9 cellular contexts compared by ENCODE assay signal in genomic region chr3:175346573-175347356, GRCh38.
DNase-seq lines count a peak whose midpoint lies in the region; ATAC-seq and TF ChIP-seq lines count a peak whose summit lies in the region.
"Had no signal": no experiment of that assay in that cellular context is flagged by ENCODE, and none has a peak within 500 bp of the region (broad histone marks: within the 10 kb centered on the region; RNA-seq: fewer than 3 reads in every experiment).

No MANE protein-coding gene starts in this region.

- WGBS in lung, 2 donors, result 68 to 82% methylated on average over 8 of the region's 8 CpGs

- no peak overlapping the region for H3K27ac ChIP-seq in lung (ENCODE audit: low read depth in 1 of 2, low read length in 1 of 2)

- DNase-seq in AG10803 (ENCODE audit: low read depth), result peak; percentile 87
- peak; percentile 46 for DNase-seq in NCI-H1092 (lab: John Stamatoyannopoulos, UW)
- DNase-seq in brain pericyte (ENCODE audit: low read depth, low spot score), result peak; percentile 55
- DNase-seq in lung (ENCODE audit: low spot score), result peak; percentile 64
- DNase-seq in activated CD4-positive, alpha-beta T cell treated with anti-CD3 and anti-CD28 coated beads for 48 hours, result no peak
- DNase-seq: T-helper 1 cell had no signal

- no peaks in the 10 kb centered on the region for H3K9me3 ChIP-seq in lung (ENCODE audit: control insufficient read depth in 2 of 2, insufficient read depth in 1 of 2, low read length in 1 of 2)

- no peaks in the 10 kb centered on the region for H3K27me3 ChIP-seq in lung (ENCODE audit: control insufficient read depth, insufficient read depth)

- ATAC-seq in lung (ENCODE audit: insufficient read depth, low FRiP score) (peak; percentile 82), GM18870 (IDR thresholded peaks at IDR 0.05; ENCODE audit: unreplicated experiment) (no peak), GM21390 (IDR thresholded peaks at IDR 0.05; ENCODE audit: unreplicated experiment) (no peak), GM21526 (IDR thresholded peaks at IDR 0.05; ENCODE audit: low FRiP score, unreplicated experiment) (no peak)

- H3K36me3 ChIP-seq in lung (ENCODE audit: control insufficient read depth in 2 of 2, insufficient read depth in 2 of 2, low read length in 2 of 2), result no peaks in the 10 kb centered on the region

- no peak overlapping the region for H3K4me3 ChIP-seq in AG10803 (ENCODE audit: low read length)
- no peak overlapping the region for H3K4me3 ChIP-seq in lung

- no peaks in the 10 kb centered on the region for H3K4me1 ChIP-seq in lung (ENCODE audit: control insufficient read depth in 2 of 2, insufficient read depth in 2 of 2, low read length in 2 of 2)

- TF ChIP-seq CTCF in AG10803 (conservative IDR thresholded peaks at IDR 0.05; ENCODE audit: low read length), result no peak
- no peak for TF ChIP-seq CTCF in lung (IDR thresholded peaks at IDR 0.05; ENCODE audit: control extremely low read depth, extremely low read depth)
